ENCODE assay signal across 19 cellular contexts in the genomic region with DNA sequence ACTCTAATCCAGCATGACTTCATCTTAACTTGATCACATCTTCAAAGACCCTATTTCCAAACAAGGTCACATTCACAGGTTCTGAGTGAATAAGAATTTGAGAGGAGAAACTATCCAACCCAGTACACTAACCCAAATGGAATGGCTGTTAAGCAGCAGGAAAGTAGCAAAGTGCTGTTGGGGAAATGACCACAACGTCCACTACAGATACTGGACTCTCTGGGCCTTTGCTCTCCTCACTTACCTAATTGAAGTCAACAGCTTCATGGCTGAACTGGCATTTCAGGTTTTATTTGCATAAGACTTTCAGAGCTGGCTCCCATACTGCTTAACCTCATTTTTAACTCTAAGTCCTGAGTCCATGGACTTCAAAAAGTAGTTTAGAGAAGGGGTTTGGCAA.
"Had no signal": no experiment of that assay in that cellular context is flagged by ENCODE, and none has a peak within 500 bp of the region (broad histone marks: within the 10 kb centered on the region; RNA-seq: fewer than 3 reads in every experiment).

No MANE protein-coding gene starts in this region.

- ATAC-seq: natural killer cell; psoas muscle; stimulated activated naive CD8-positive, alpha-beta T cell treated with anti-CD3 and anti-CD28 coated beads, Interleukin-15, amount 100 ng/mL, for 72 hours had no signal

- H3K27me3 ChIP-seq: colonic mucosa, hepatocyte, sigmoid colon had no signal

- DNase-seq: activated B cell treated with CpG ODN at 0.5 μM for 24 hours; activated CD4-positive, alpha-beta T cell treated with anti-CD3 and anti-CD28 coated beads, Interleukin-2, amount 10 ng/mL, durations not matched to agents 7 days and 5 days; activated CD8-positive, alpha-beta memory T cell treated with anti-CD3 and anti-CD28 coated beads for 24 hours; activated naive CD4-positive, alpha-beta T cell treated with anti-CD3 and anti-CD28 coated beads for 36 hours; caudate nucleus; colonic mucosa; lower lobe of right lung; natural killer cell; occipital lobe; psoas muscle; sigmoid colon; stimulated activated CD4-positive, alpha-beta T cell treated with anti-CD3 and anti-CD28 coated beads, Interleukin-4, amount 100 ng/mL, for 1 hour; stimulated activated CD8-positive, alpha-beta memory T cell treated with anti-CD3 and anti-CD28 coated beads, Interleukin-4, amount 100 ng/mL, for 48 hours; stimulated activated naive CD8-positive, alpha-beta T cell treated with anti-CD3 and anti-CD28 coated beads, Interleukin-15, amount 100 ng/mL, for 72 hours had no signal

- FAIRE-seq: endothelial cell of umbilical vein, urothelium cell line had no signal

- H3K9me3 Mint-ChIP-seq: activated B cell treated with CpG ODN at 0.5 μM for 24 hours; activated CD4-positive, alpha-beta T cell treated with anti-CD3 and anti-CD28 coated beads, Interleukin-2, amount 10 ng/mL, durations not matched to agents 7 days and 5 days; activated naive CD4-positive, alpha-beta T cell treated with anti-CD3 and anti-CD28 coated beads for 36 hours; natural killer cell; stimulated activated naive CD8-positive, alpha-beta T cell treated with anti-CD3 and anti-CD28 coated beads, Interleukin-15, amount 100 ng/mL, for 72 hours had no signal

- H3K79me2 ChIP-seq: hepatocyte had no signal

- H3K4me3 Mint-ChIP-seq: activated B cell treated with CpG ODN at 0.5 μM for 24 hours; activated CD4-positive, alpha-beta T cell treated with anti-CD3 and anti-CD28 coated beads, Interleukin-2, amount 10 ng/mL, durations not matched to agents 7 days and 5 days; activated naive CD4-positive, alpha-beta T cell treated with anti-CD3 and anti-CD28 coated beads for 36 hours; natural killer cell; stimulated activated naive CD8-positive, alpha-beta T cell treated with anti-CD3 and anti-CD28 coated beads, Interleukin-15, amount 100 ng/mL, for 72 hours; T-helper 1 cell treated with Interleukin-12 subunit alpha and Interleukin-12 subunit beta and Interleukin-4 antibody, amounts not matched to agents 30 μg/mL and 1 μg/mL, for 36 hours had no signal

- H2AFZ ChIP-seq: hepatocyte had no signal

- H3K27me3 Mint-ChIP-seq: stimulated activated naive CD8-positive, alpha-beta T cell treated with anti-CD3 and anti-CD28 coated beads, Interleukin-15, amount 100 ng/mL, for 72 hours had no signal

- H3K27ac Mint-ChIP-seq: activated B cell treated with CpG ODN at 0.5 μM for 24 hours; activated CD4-positive, alpha-beta T cell treated with anti-CD3 and anti-CD28 coated beads, Interleukin-2, amount 10 ng/mL, durations not matched to agents 7 days and 5 days; activated naive CD4-positive, alpha-beta T cell treated with anti-CD3 and anti-CD28 coated beads for 36 hours; natural killer cell; stimulated activated naive CD8-positive, alpha-beta T cell treated with anti-CD3 and anti-CD28 coated beads, Interleukin-15, amount 100 ng/mL, for 72 hours; T-helper 1 cell treated with Interleukin-12 subunit alpha and Interleukin-12 subunit beta and Interleukin-4 antibody, amounts not matched to agents 30 μg/mL and 1 μg/mL, for 36 hours had no signal

- H3K9me3 ChIP-seq: colonic mucosa, lower lobe of right lung, psoas muscle, sigmoid colon, thoracic aorta had no signal

- H3K4me2 ChIP-seq: hepatocyte had no signal

- H3K36me3 Mint-ChIP-seq: natural killer cell had no signal

- H3K4me1 ChIP-seq: colonic mucosa, lower lobe of right lung, psoas muscle, sigmoid colon had no signal

- H3K27ac ChIP-seq: colonic mucosa, hepatocyte, lower lobe of right lung, psoas muscle, sigmoid colon, thoracic aorta had no signal

- H3K4me1 Mint-ChIP-seq: activated B cell treated with CpG ODN at 0.5 μM for 24 hours; activated CD4-positive, alpha-beta T cell treated with anti-CD3 and anti-CD28 coated beads, Interleukin-2, amount 10 ng/mL, durations not matched to agents 7 days and 5 days; natural killer cell; stimulated activated naive CD8-positive, alpha-beta T cell treated with anti-CD3 and anti-CD28 coated beads, Interleukin-15, amount 100 ng/mL, for 72 hours had no signal

- H3K4me3 ChIP-seq: colonic mucosa, hepatocyte, lower lobe of right lung, psoas muscle, sigmoid colon, thoracic aorta had no signal

- H3K36me3 ChIP-seq: colonic mucosa, lower lobe of right lung, sigmoid colon, thoracic aorta had no signal
